In genomic region chr21:24045775-24046215, GRCh38 we compare ENCODE assay signal across 8 cellular contexts.
A peak's percentile ranks its signal among the peaks of the same experiment; 100 is the strongest.
DNase-seq lines count a peak whose midpoint lies in the region; ATAC-seq and TF ChIP-seq lines count a peak whose summit lies in the region.

No MANE protein-coding gene starts in this region.

- no peak overlapping the region for H3K27ac ChIP-seq in A673 (ENCODE audit: low read depth, low read length, poor library complexity, severe bottlenecking)
- no peak overlapping the region for H3K27ac ChIP-seq in RWPE2 (ENCODE audit: poor library complexity, severe bottlenecking)

- DNase-seq in A673 (ENCODE audit: low spot score): peak; percentile 6
- DNase-seq in RWPE2 (ENCODE audit: low spot score): peak; percentile 27
- DNase-seq in dermis blood vessel endothelial cell: peak; percentile 10
- peak; percentile 20 to 55 (median 39) for DNase-seq in mucosa of descending colon
- no peak for DNase-seq in HCEC 1CT

- ATAC-seq in GM21367 (IDR thresholded peaks at IDR 0.05; ENCODE audit: unreplicated experiment) (peak; percentile 53), RWPE2 (ENCODE audit: low read depth) (peak; percentile 81), mucosa of descending colon (peak; percentile 43), HG02870 (IDR thresholded peaks at IDR 0.05; ENCODE audit: unreplicated experiment) (no peak), GM21717 (IDR thresholded peaks at IDR 0.05; ENCODE audit: unreplicated experiment) (no peak)

- no peaks in the 10 kb centered on the region for H3K36me3 ChIP-seq in A673 (ENCODE audit: insufficient read depth, low read length, poor library complexity, severe bottlenecking)
- H3K36me3 ChIP-seq in RWPE2 (ENCODE audit: low read depth): no peaks in the 10 kb centered on the region
- H3K36me3 ChIP-seq in mucosa of descending colon (ENCODE audit: low read depth): no peaks in the 10 kb centered on the region

- no peaks in the 10 kb centered on the region for H3K4me1 ChIP-seq in A673 (ENCODE audit: insufficient read depth, low read length, poor library complexity, severe bottlenecking)
- no peaks in the 10 kb centered on the region for H3K4me1 ChIP-seq in RWPE2 (ENCODE audit: insufficient read depth, poor library complexity, severe bottlenecking)
- H3K4me1 ChIP-seq in mucosa of descending colon (ENCODE audit: low read depth): no peaks in the 10 kb centered on the region

- CTCF ChIA-PET in A673 (lab: Charles Lee): no interaction called here

- TF ChIP-seq CTCF in A673 (conservative IDR thresholded peaks at IDR 0.05; ENCODE audit: low read depth, low read length): peak; percentile 41; the same call in 1 of the 2 replicates
- peak; percentile 44 for TF ChIP-seq CTCF in RWPE2 (IDR thresholded peaks at IDR 0.05; ENCODE audit: poor library complexity, severe bottlenecking)
- TF ChIP-seq CTCF in mucosa of descending colon (IDR thresholded peaks at IDR 0.05): no peak

- H3K4me3 ChIP-seq in A673 (ENCODE audit: low read depth, low read length, poor library complexity, severe bottlenecking): no peak overlapping the region
- H3K4me3 ChIP-seq in RWPE2 (ENCODE audit: severe bottlenecking): no peak overlapping the region
- H3K4me3 ChIP-seq in mucosa of descending colon: no peak overlapping the region

- no TSS peak for BruUV-seq in A673 (replicated peaks; lab: Mats Ljungman, UMichigan)

- POLR2A ChIA-PET in A673 (lab: Charles Lee; ENCODE audit: low non-redundant PET): no interaction called here

- intact Hi-C loops in A673 (cut with micrococcal nuclease; ENCODE audit: unreplicated experiment) (no loop called here), mucosa of descending colon (cut with DNase I, micrococcal nuclease) (no loop called here)

- H3K27me3 ChIP-seq in A673 (replicated peaks; ENCODE audit: insufficient read depth, low read depth, low read length, poor library complexity): no peaks in the 10 kb centered on the region
- peaks cover 6% of the 10 kb centered on the region for H3K27me3 ChIP-seq in RWPE2 (ENCODE audit: insufficient read depth, poor library complexity, severe bottlenecking)

- H3K9me3 ChIP-seq in A673 (ENCODE audit: low read depth, low read length, poor library complexity, severe bottlenecking) (peaks cover 7% of the 10 kb centered on the region), RWPE2 (ENCODE audit: severe bottlenecking) (no peaks in the 10 kb centered on the region), mucosa of descending colon (peaks cover 56% of the 10 kb centered on the region)

Comparison
In these comparisons a context has a peak if more than half of its experiments do, and no peak if none do; other contexts are left out.
1. ATAC-seq: peak in GM21367 (single experiment), RWPE2 (single experiment) and mucosa of descending colon (single experiment); none in HG02870 (single experiment) and GM21717 (single experiment).